10 cellular contexts compared by ENCODE assay signal in genomic region chr7:128035712-128036111, GRCh38. TPM values are rescaled to one million over a fixed set of nuclear protein-coding genes. Genes with fewer than 3 reads are reported as not detected.
A peak's percentile ranks its signal among the peaks of the same experiment; 100 is the strongest.
DNase-seq lines count a peak whose midpoint lies in the region; ATAC-seq, FAIRE-seq and TF ChIP-seq lines count a peak whose summit lies in the region.
"Had no signal": no experiment of that assay in that cellular context is flagged by ENCODE, and none has a peak within 500 bp of the region (broad histone marks: within the 10 kb centered on the region; RNA-seq: fewer than 3 reads in every experiment).

No MANE protein-coding gene starts in this region.

- H4K20me1 ChIP-seq in HepG2 (ENCODE audit: insufficient read depth, low read length) = no peaks in the 10 kb centered on the region; the same call in 1 of the 2 replicates

- no peaks in the 10 kb centered on the region for H3K9me3 ChIP-seq in T-helper 17 cell (ENCODE audit: control insufficient read depth, low read length, poor library complexity, severe bottlenecking)
- H3K9me3 ChIP-seq in HepG2 (ENCODE audit: low read length) = no peaks in the 10 kb centered on the region
- H3K9me3 ChIP-seq in colonic mucosa = no peaks in the 10 kb centered on the region
- H3K9me3 ChIP-seq in tibial artery = no peaks in the 10 kb centered on the region

- no peak overlapping the region for H3K4me3 Mint-ChIP-seq in T-helper 17 cell
- H3K4me3 Mint-ChIP-seq: naive thymus-derived CD8-positive, alpha-beta T cell had no signal

- no peak overlapping the region for H2AFZ ChIP-seq in HepG2 (ENCODE audit: low read length)

- FAIRE-seq in HepG2 (lab: Jason Lieb, UNC) = no peak

- H3K36me3 ChIP-seq in HepG2 (replicated peaks in 1 of 2; ENCODE audit: control insufficient read depth in 1 of 2, insufficient read depth in 2 of 2, low read length in 2 of 2) (peaks cover 0 to 15% of the 10 kb centered on the region in 2 experiments; a peak in 1 of 5 replicates), colonic mucosa (no peaks in the 10 kb centered on the region), tibial artery (no peaks in the 10 kb centered on the region)

- no peaks in the 10 kb centered on the region for H3K79me2 ChIP-seq in HepG2 (ENCODE audit: insufficient read depth, low read length)

- H3K4me2 ChIP-seq in HepG2 (ENCODE audit: low read depth, low read length) = no peak overlapping the region

- H3K27me3 ChIP-seq in HepG2 (ENCODE audit: control insufficient read depth in 1 of 2, insufficient read depth in 2 of 2, low read length in 2 of 2) = no peaks in the 10 kb centered on the region
- peaks cover 4% of the 10 kb centered on the region for H3K27me3 ChIP-seq in colonic mucosa
- H3K27me3 ChIP-seq in tibial artery = peaks cover 0 to 15% of the 10 kb centered on the region in 2 donors

- TF ChIP-seq CTCF in HepG2 (CRISPR knock-in tag; IDR thresholded peaks at IDR 0.05) (peak; percentile 47), colonic mucosa (IDR thresholded peaks at IDR 0.05) (no peak), tibial artery (IDR thresholded peaks at IDR 0.05) (no peak)

- H3K9ac ChIP-seq in HepG2 (ENCODE audit: insufficient read depth, low read depth, low read length) = no peak overlapping the region
- H3K9ac ChIP-seq in colonic mucosa (ENCODE audit: low read depth in 2 of 2, low read length in 2 of 2) = no peak overlapping the region

- ATAC-seq in T-helper 17 cell (no peak), HepG2 (peak; percentile 78), GM19035 (IDR thresholded peaks at IDR 0.05; ENCODE audit: unreplicated experiment) (no peak)
- ATAC-seq: naive thymus-derived CD8-positive, alpha-beta T cell had no signal

- TF ChIP-seq POLR2A in HepG2 (IDR thresholded peaks at IDR 0.05; ENCODE audit: insufficient read depth in 1 of 2, low read depth in 2 of 2, low read length in 2 of 2) = no peak

- no peaks in the 10 kb centered on the region for H3K27me3 Mint-ChIP-seq in T-helper 17 cell

- no peak for TF ChIP-seq RAD21 in HepG2 (CRISPR knock-in tag; IDR thresholded peaks at IDR 0.05)

- TF ChIP-seq EP300 in HepG2 (IDR thresholded peaks at IDR 0.05; ENCODE audit: low read depth in 2 of 2, low read length in 2 of 2) = no peak
- no peak for TF ChIP-seq EP300 in HepG2 (CRISPR knock-in tag; IDR thresholded peaks at IDR 0.05; ENCODE audit: borderline replicate concordance)

- H3K27ac ChIP-seq in HepG2 (ENCODE audit: extremely low read length, insufficient read depth, low read length) = no peak overlapping the region
- no peak overlapping the region for H3K27ac ChIP-seq in colonic mucosa
- H3K27ac ChIP-seq in tibial artery = no peak overlapping the region

- WGBS in HepG2 (ENCODE audit: low lambda C conversion rate) = 88% methylated on average over 3 of the region's 3 CpGs

- H3K27ac Mint-ChIP-seq in T-helper 17 cell = peak overlapping the region; percentile 16

- peaks cover 3% of the 10 kb centered on the region for H3K36me3 Mint-ChIP-seq in T-helper 17 cell (ENCODE audit: low read depth)
- H3K36me3 Mint-ChIP-seq: naive thymus-derived CD8-positive, alpha-beta T cell had no signal

- POLR2A ChIA-PET in HepG2 (lab: Yijun Ruan, JAX) = no interaction called here

- CTCF ChIA-PET in HepG2 (lab: Yijun Ruan, JAX; ENCODE audit: low intra/inter-chr PET ratio, low total read pairs) = no interaction called here

- intact Hi-C loops in HepG2 (cut with micrococcal nuclease; ENCODE audit: unreplicated experiment) = loop anchor here (5.0 kb wide), 1 partner anchor 172 kb away; no protein-coding TSS in a partner anchor
- intact Hi-C loops in colonic mucosa (cut with DNase I) = loop anchor here (10.0 kb wide), 1 partner anchor 169 kb away; no protein-coding TSS in a partner anchor
- intact Hi-C loops in tibial artery (cut with DNase I; ENCODE audit: low total_unique reads) = no loop called here

- H3K4me3 ChIP-seq in HepG2 (replicated peaks in 1 of 3; ENCODE audit: insufficient read depth in 1 of 3, low read depth in 2 of 3, low read length in 3 of 3) (no peak overlapping the region), colonic mucosa (no peak overlapping the region), tibial artery (no peak overlapping the region)

- DNase-seq in D341Med (ENCODE audit: low spot score) (peak; percentile 66), HuH-7.5 (ENCODE audit: low spot score) (peak; percentile 43), T-helper 17 cell (no peak), HepG2 (ENCODE audit: low spot score) (peak; percentile 21), KG1 (lab: John Stamatoyannopoulos, UW) (no peak), colonic mucosa (no peak), tibial artery (no peak)
- DNase-seq: naive thymus-derived CD8-positive, alpha-beta T cell had no signal

- H3K4me1 Mint-ChIP-seq in T-helper 17 cell = peaks cover 10% of the 10 kb centered on the region

- no TSS peak for BruUV-seq in HepG2 (replicated peaks; lab: Mats Ljungman, UMichigan)

- H3K4me1 ChIP-seq in HepG2 (ENCODE audit: insufficient read depth, low read length) = no peaks in the 10 kb centered on the region
- H3K4me1 ChIP-seq in colonic mucosa = peaks cover 8% of the 10 kb centered on the region
- H3K4me1 ChIP-seq in tibial artery = peaks cover 0 to 19% (median 14%) of the 10 kb centered on the region in 4 donors

- in situ Hi-C loops in HepG2 (cut with HindIII; ENCODE audit: extremely low pct_ligation_motif_present, low pct_unique_long_range_greater_than_20kb) = no loop called here

TF ChIP-seq in HepG2, 621 proteins besides CTCF, POLR2A, EP300 and RAD21:
- no peak for TF ChIP-seq ZFP62 (CRISPR knock-in tag; IDR thresholded peaks at IDR 0.05)
- TF ChIP-seq STAG1 (CRISPR knock-in tag; IDR thresholded peaks at IDR 0.05) = peak; percentile 34

RNA-seq across cellular contexts. Expression of gene LRRC4, which starts 4.5 kb away (rescaled TPM):
- total RNA-seq in T-helper 17 cell (under 1 TPM; 0.34 to 0.57 TPM), HepG2 (2016; rRNA removed; fragmentation: Illumina TruSeq; extraction: Trizol) (not detected in 2 replicates), colonic mucosa (1 to 10 TPM in 1 of 2 donors, under 1 TPM in 1; 0.17 to 1.9 TPM)
- not detected in 2 replicates for total RNA-seq in HepG2 (2016; cell fraction: cytosol; rRNA removed; fragmentation: Illumina TruSeq; extraction: Trizol; ENCODE audit: low read depth)
- not detected in 2 replicates for total RNA-seq in HepG2 (2016; cell fraction: insoluble cytoplasmic fraction; rRNA removed; fragmentation: Illumina TruSeq; extraction: Trizol)
- not detected in 2 replicates for total RNA-seq in HepG2 (2016; cell fraction: membrane; rRNA removed; fragmentation: Illumina TruSeq; extraction: Trizol)
- total RNA-seq in HepG2 (2016; cell fraction: nucleus; rRNA removed; fragmentation: Illumina TruSeq; extraction: Trizol) = not detected in 2 replicates
- not detected in 2 replicates for polyA plus RNA-seq in HepG2 (2011; rRNA removed)
- not detected in 2 replicates for polyA plus RNA-seq in HepG2 (2011; cell fraction: cytosol; rRNA removed)
- polyA plus RNA-seq in HepG2 (2011; cell fraction: nucleus; rRNA removed) = not detected in 2 replicates
- 0.08 and 0.23 TPM in 2 replicates for polyA plus RNA-seq in HepG2 (2012)
- not detected in 2 replicates for polyA plus RNA-seq in HepG2 (2016; cell fraction: cytosol; fragmentation: Illumina TruSeq; extraction: Trizol; ENCODE audit: low read depth)
- polyA plus RNA-seq in HepG2 (2016; cell fraction: insoluble cytoplasmic fraction; fragmentation: Illumina TruSeq; extraction: Trizol; ENCODE audit: low read depth) = not detected in 2 replicates
- not detected in 2 replicates for polyA plus RNA-seq in HepG2 (2016; cell fraction: membrane; fragmentation: Illumina TruSeq; extraction: Trizol; ENCODE audit: low read depth)
- polyA plus RNA-seq in HepG2 (2016; cell fraction: nucleus; fragmentation: Illumina TruSeq; extraction: Trizol; ENCODE audit: insufficient read depth, low read depth) = not detected in 2 replicates
- polyA minus RNA-seq in HepG2 (2011; rRNA and poly(A)+ RNA removed; ENCODE audit: low replicate concordance) = not detected in 2 replicates
- polyA minus RNA-seq in HepG2 (2011; cell fraction: cytosol; rRNA and poly(A)+ RNA removed) = not detected in 2 replicates
- polyA minus RNA-seq in HepG2 (2011; cell fraction: nucleus; rRNA and poly(A)+ RNA removed) = not detected in 2 replicates
- total RNA-seq: RPMI7951 had no signal

Comparison
In these comparisons a context has a peak if more than half of its experiments do, and no peak if none do; other contexts are left out.
1. DNase-seq: peak in D341Med (single experiment), HuH-7.5 (single experiment) and HepG2 (single experiment); none in T-helper 17 cell (0 of 3), KG1 (single experiment), colonic mucosa (single experiment) and tibial artery (0 of 2).